ENCODE assay signal across 9 cellular contexts in the genomic region with DNA sequence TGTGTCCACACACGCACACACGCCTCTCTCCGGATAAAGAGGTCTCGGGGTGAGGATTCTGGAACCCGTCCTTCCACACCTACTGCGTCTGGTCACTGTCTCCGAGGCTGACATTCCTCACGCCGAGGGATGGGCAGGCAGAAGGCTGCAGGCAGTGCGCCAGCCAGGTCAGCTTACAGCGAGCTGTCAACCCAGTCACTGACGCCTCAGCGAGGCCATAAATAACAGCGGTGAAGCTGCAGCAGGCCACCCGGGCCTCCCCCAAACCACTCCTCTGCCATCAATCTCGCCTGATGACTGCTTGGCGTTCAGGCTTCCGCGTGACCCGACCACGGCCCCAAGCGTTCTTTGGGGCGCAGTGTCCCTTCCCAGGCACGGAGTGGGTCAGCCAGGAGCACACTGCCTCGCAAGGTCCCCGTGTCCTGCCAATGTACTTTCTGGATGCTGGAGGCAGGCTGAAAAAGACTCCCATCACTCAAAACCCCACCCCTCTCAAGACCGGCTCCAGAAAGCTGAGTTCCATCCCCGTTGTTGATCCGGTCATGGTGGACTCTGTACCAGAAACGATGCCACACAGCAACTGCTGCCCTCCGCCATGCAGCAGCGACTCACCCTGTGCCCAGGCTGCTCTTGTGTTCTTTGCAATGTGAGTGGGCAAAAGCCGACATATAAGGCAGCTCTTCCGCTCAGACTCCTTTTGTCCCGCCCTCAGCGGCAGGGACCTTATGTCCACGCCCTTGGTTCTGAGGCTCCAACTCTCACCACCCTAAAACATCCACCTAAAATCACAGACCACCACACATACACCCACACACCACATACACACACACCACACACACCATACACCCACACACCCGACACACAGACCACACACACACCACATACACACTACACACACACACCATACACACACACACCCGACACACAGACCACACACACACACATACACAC. TPM values are rescaled to one million over a fixed set of nuclear protein-coding genes. Genes with fewer than 3 reads are reported as not detected.
A peak's percentile ranks its signal among the peaks of the same experiment; 100 is the strongest.
DNase-seq lines count a peak whose midpoint lies in the region; ATAC-seq, FAIRE-seq and TF ChIP-seq lines count a peak whose summit lies in the region.
"Had no signal": no experiment of that assay in that cellular context is flagged by ENCODE, and none has a peak within 500 bp of the region (broad histone marks: within the 10 kb centered on the region; RNA-seq: fewer than 3 reads in every experiment).

No MANE protein-coding gene starts in this region.

- peak; percentile 49 for ATAC-seq in GM18861 (IDR thresholded peaks at IDR 0.05; ENCODE audit: unreplicated experiment)
- peak; percentile 23 for ATAC-seq in body of pancreas
- ATAC-seq in lung (ENCODE audit: insufficient read depth, low FRiP score) = peak; percentile 55
- no peak for ATAC-seq in HG02763 (IDR thresholded peaks at IDR 0.05; ENCODE audit: unreplicated experiment)

- H3K4me3 ChIP-seq in body of pancreas (no peak overlapping the region), lung (no peak overlapping the region)
- H3K4me3 ChIP-seq: SK-N-MC had no signal

- 45 to 65% methylated on average over 18 to 39 of the region's 39 CpGs for WGBS in body of pancreas, 2 donors
- 21 to 35% methylated on average over 39 of the region's 39 CpGs for WGBS in lung, 2 donors

- DNase-seq in HPDE6-E6E7 (ENCODE audit: extremely low spot score) (peak; percentile 69), body of pancreas (peak in 2 of 4 donors; percentile 30 to 34), lung (ENCODE audit: low spot score) (no peak), urothelium cell line (ENCODE audit: low spot score) (peak; percentile 85), amygdala (lab: John Stamatoyannopoulos, UW) (no peak), erythroblast (lab: John Stamatoyannopoulos, UW) (no peak)

- H3K36me3 ChIP-seq in body of pancreas (replicated peaks in 1 of 2; ENCODE audit: insufficient read depth in 1 of 2, low read depth in 2 of 2) (no peaks in the 10 kb centered on the region), lung (ENCODE audit: control insufficient read depth in 2 of 2, insufficient read depth in 2 of 2, low read length in 2 of 2) (no peaks in the 10 kb centered on the region)

- peaks cover 27% of the 10 kb centered on the region for H3K4me1 ChIP-seq in body of pancreas
- peaks cover 0 to 13% of the 10 kb centered on the region in 2 donors for H3K4me1 ChIP-seq in lung (ENCODE audit: control insufficient read depth in 2 of 2, insufficient read depth in 2 of 2, low read length in 2 of 2)

- H3K27ac ChIP-seq in body of pancreas = no peak overlapping the region
- peak overlapping the region in 1 of 2 donors; percentile 75 for H3K27ac ChIP-seq in lung (ENCODE audit: low read depth in 1 of 2, low read length in 1 of 2)
- H3K27ac ChIP-seq: SK-N-MC had no signal

- TF ChIP-seq CTCF in body of pancreas (IDR thresholded peaks at IDR 0.05) (no peak), lung (IDR thresholded peaks at IDR 0.05; ENCODE audit: control extremely low read depth, extremely low read depth) (no peak)

- TF ChIP-seq POLR2A in body of pancreas (IDR thresholded peaks at IDR 0.05) (no peak), erythroblast (IDR thresholded peaks at IDR 0.05; ENCODE audit: low read length) (no peak)

- intact Hi-C loops in body of pancreas (cut with DNase I) = no loop called here

- no peaks in the 10 kb centered on the region for H3K27me3 ChIP-seq in body of pancreas
- H3K27me3 ChIP-seq in lung (ENCODE audit: control insufficient read depth, insufficient read depth) = no peaks in the 10 kb centered on the region

- peak; percentile 96 for FAIRE-seq in urothelium cell line (lab: Jason Lieb, UNC)

- no peaks in the 10 kb centered on the region for H3K9me3 ChIP-seq in body of pancreas
- H3K9me3 ChIP-seq in lung (ENCODE audit: control insufficient read depth in 2 of 2, insufficient read depth in 1 of 2, low read length in 1 of 2) = no peaks in the 10 kb centered on the region

RNA-seq across cellular contexts. Expression of a gene that starts 27.1 kb away (rescaled TPM):
- total RNA-seq in body of pancreas (not detected), lung (not detected)
- not detected for polyA plus RNA-seq in lung

RNA-seq across cellular contexts. Expression of a gene that starts 45.5 kb away (rescaled TPM):
- under 1 TPM in 1 of 2 donors, not detected in 1; 0.26 TPM for total RNA-seq in body of pancreas
- total RNA-seq in lung = 1 to 10 TPM in 1 of 2 donors, under 1 TPM in 1; 0.06 to 1.2 TPM
- polyA plus RNA-seq in lung = under 1 TPM; 0.07 to 0.08 TPM

Comparison
In these comparisons a context has a peak if more than half of its experiments do, and no peak if none do; other contexts are left out.
1. DNase-seq: peak in HPDE6-E6E7 (single experiment) and urothelium cell line (single experiment); none in lung (single experiment), amygdala (0 of 56) and erythroblast (0 of 2).